Comparison of ENCODE assay signal across 17 cellular contexts in genomic region chr2:99775585-99775984, GRCh38.
DNase-seq lines count a peak whose midpoint lies in the region; ATAC-seq and TF ChIP-seq lines count a peak whose summit lies in the region.
"Had no signal": no experiment of that assay in that cellular context is flagged by ENCODE, and none has a peak within 500 bp of the region (broad histone marks: within the 10 kb centered on the region; RNA-seq: fewer than 3 reads in every experiment).

No MANE protein-coding gene starts in this region.

- peaks cover 4% of the 10 kb centered on the region; the same call in 1 of the 2 replicates for H3K9me3 ChIP-seq in HUES48 (ENCODE audit: control insufficient read depth, insufficient read depth, low read length)
- no peaks in the 10 kb centered on the region for H3K9me3 ChIP-seq in testis

- H3K27ac ChIP-seq in HUES48 (ENCODE audit: low read depth, low read length): peak overlapping the region; percentile 30
- H3K27ac ChIP-seq in mesendoderm (ENCODE audit: low read depth, low read length): no peak overlapping the region
- H3K27ac ChIP-seq in testis: no peak overlapping the region
- H3K27ac ChIP-seq: right atrium auricular region had no signal

- H3K4me2 ChIP-seq in mesendoderm (ENCODE audit: low read length): no peak overlapping the region

- peaks cover 20% of the 10 kb centered on the region for H3K9me3 Mint-ChIP-seq in chondrocyte (ENCODE audit: low read depth)
- peaks cover 14% of the 10 kb centered on the region for H3K9me3 Mint-ChIP-seq in activated T-cell treated with anti-CD3 and anti-CD28 coated beads, Interleukin-2, amount 50 U/mL, for 4 hours

- no CpG with 5 or more reads among the region's 4 CpGs for WGBS in mesendoderm (ENCODE audit: extremely low coverage, insufficient coverage, low lambda C conversion rate)
- 70 to 80% methylated on average over 4 of the region's 4 CpGs for WGBS in testis, 2 donors

- H3K56ac ChIP-seq in mesendoderm (ENCODE audit: low read length): no peak overlapping the region

- H3K79me2 ChIP-seq in mesendoderm (ENCODE audit: control insufficient read depth, insufficient read depth, low read length): no peaks in the 10 kb centered on the region

- peak overlapping the region; percentile 84 for H3K27ac Mint-ChIP-seq in chondrocyte (ENCODE audit: unreplicated experiment)
- H3K27ac Mint-ChIP-seq: mesothelial cell of epicardium; stimulated activated naive CD8-positive, alpha-beta T cell treated with anti-CD3 and anti-CD28 coated beads, Interleukin-15, Interleukin-2, amounts not matched to agents 100 ng/mL and 50 ng/mL, for 24 hours had no signal

- H3K36me3 ChIP-seq in HUES48 (ENCODE audit: control insufficient read depth, insufficient read depth, low read length) (no peaks in the 10 kb centered on the region), mesendoderm (ENCODE audit: control insufficient read depth, insufficient read depth, low read length) (no peaks in the 10 kb centered on the region), testis (ENCODE audit: low read depth, missing control alignments) (no peaks in the 10 kb centered on the region)
- H3K36me3 ChIP-seq: right atrium auricular region had no signal

- H3K18ac ChIP-seq in mesendoderm (ENCODE audit: low read length): no peak overlapping the region

- no peak overlapping the region for H3K4me3 Mint-ChIP-seq in chondrocyte (ENCODE audit: unreplicated experiment)
- H3K4me3 Mint-ChIP-seq in activated T-cell treated with anti-CD3 and anti-CD28 coated beads, Interleukin-2, amount 50 U/mL, for 4 hours: no peak overlapping the region
- H3K4me3 Mint-ChIP-seq: mesothelial cell of epicardium; stimulated activated naive CD8-positive, alpha-beta T cell treated with anti-CD3 and anti-CD28 coated beads, Interleukin-15, Interleukin-2, amounts not matched to agents 100 ng/mL and 50 ng/mL, for 24 hours had no signal

- DNase-seq in AG10803 (ENCODE audit: low read depth) (peak; percentile 59), chondrocyte (ENCODE audit: low spot score) (no peak), mesendoderm (peak; percentile 81), NCI-H446 treated with DMSO at 0.1 percent for 48 hours (lab: John Stamatoyannopoulos, UW) (no peak), testis (no peak)
- DNase-seq in activated T-cell treated with anti-CD3 and anti-CD28 coated beads, Interleukin-2, amount 50 U/mL, for 4 hours: no peak
- DNase-seq in activated CD8-positive, alpha-beta memory T cell treated with anti-CD3 and anti-CD28 coated beads, Interleukin-2, amount 50 U/mL, for 48 hours: no peak
- DNase-seq: activated gamma-delta T cell, anterior cingulate cortex, head of caudate nucleus, KG1, NCI-H1105, NCI-H2171 had no signal

- ATAC-seq in activated T-cell treated with anti-CD3 and anti-CD28 coated beads, Interleukin-2, amount 50 U/mL, for 4 hours: no peak

- no peak overlapping the region for H4K8ac ChIP-seq in mesendoderm (ENCODE audit: low read depth, low read length)

- H3K27me3 Mint-ChIP-seq in chondrocyte (ENCODE audit: low read depth): no peaks in the 10 kb centered on the region
- H3K27me3 Mint-ChIP-seq in activated T-cell treated with anti-CD3 and anti-CD28 coated beads, Interleukin-2, amount 50 U/mL, for 4 hours (ENCODE audit: low read depth): peaks cover 2% of the 10 kb centered on the region

- intact Hi-C loops in testis (cut with DNase I; ENCODE audit: low total_unique reads): no loop called here

- H3K36me3 Mint-ChIP-seq in chondrocyte (ENCODE audit: low read depth): peaks cover 20% of the 10 kb centered on the region
- peaks cover 8% of the 10 kb centered on the region for H3K36me3 Mint-ChIP-seq in activated T-cell treated with anti-CD3 and anti-CD28 coated beads, Interleukin-2, amount 50 U/mL, for 4 hours (ENCODE audit: insufficient read depth)

- no peaks in the 10 kb centered on the region for H3K79me1 ChIP-seq in mesendoderm (ENCODE audit: low read length)

- H3K4me1 Mint-ChIP-seq in chondrocyte (ENCODE audit: low read depth): peaks cover 68% of the 10 kb centered on the region
- H3K4me1 Mint-ChIP-seq in activated T-cell treated with anti-CD3 and anti-CD28 coated beads, Interleukin-2, amount 50 U/mL, for 4 hours (ENCODE audit: low read depth): peaks cover 3% of the 10 kb centered on the region

- no peak overlapping the region for H2BK5ac ChIP-seq in mesendoderm (ENCODE audit: low read length)

- H3K27me3 ChIP-seq in HUES48 (ENCODE audit: control insufficient read depth, insufficient read depth, low read length) (no peaks in the 10 kb centered on the region), mesendoderm (ENCODE audit: insufficient read depth, low read length, poor library complexity) (no peaks in the 10 kb centered on the region), testis (no peaks in the 10 kb centered on the region)
- H3K27me3 ChIP-seq: right atrium auricular region had no signal

- H2BK120ac ChIP-seq in mesendoderm (ENCODE audit: low read depth, low read length): no peak overlapping the region

- no peak overlapping the region for H2BK15ac ChIP-seq in mesendoderm (replicated peaks; ENCODE audit: low read depth)

- TF ChIP-seq CTCF in AG10803 (conservative IDR thresholded peaks at IDR 0.05; ENCODE audit: low read length) (no peak), chondrocyte (IDR thresholded peaks at IDR 0.05) (no peak), testis (IDR thresholded peaks at IDR 0.05) (no peak)

- no peak for TF ChIP-seq POLR2A in testis (IDR thresholded peaks at IDR 0.05)

- no peak overlapping the region for H3K23ac ChIP-seq in mesendoderm (ENCODE audit: low read length)

- H2AK5ac ChIP-seq in mesendoderm (ENCODE audit: low read length): no peak overlapping the region

- H3K4ac ChIP-seq in mesendoderm (ENCODE audit: low read depth, low read length): no peak overlapping the region

- H3K4me1 ChIP-seq in HUES48 (ENCODE audit: control insufficient read depth, insufficient read depth, low read length) (peaks cover 5% of the 10 kb centered on the region; the same call in 1 of the 2 replicates), mesendoderm (ENCODE audit: control insufficient read depth, low read depth, low read length) (no peaks in the 10 kb centered on the region), testis (peaks cover 4% of the 10 kb centered on the region)

- no peak overlapping the region for H3K4me3 ChIP-seq in AG10803 (ENCODE audit: low read length)
- no peak overlapping the region for H3K4me3 ChIP-seq in HUES48 (ENCODE audit: low read depth, low read length)
- no peak overlapping the region for H3K4me3 ChIP-seq in mesendoderm (ENCODE audit: low read length)
- no peak overlapping the region for H3K4me3 ChIP-seq in testis
- H3K4me3 ChIP-seq: right atrium auricular region had no signal

- H4K5ac ChIP-seq in mesendoderm (ENCODE audit: low read length): no peak overlapping the region

- no peak overlapping the region for H3K9ac ChIP-seq in HUES48 (ENCODE audit: low read depth, low read length)
- no peak overlapping the region for H3K9ac ChIP-seq in mesendoderm (ENCODE audit: low read length)

Comparison
In these comparisons a context has a peak if more than half of its experiments do, and no peak if none do; other contexts are left out.
1. DNase-seq: peak in AG10803 (single experiment) and mesendoderm (single experiment); none in chondrocyte (single experiment), NCI-H446 treated with DMSO at 0.1 percent for 48 hours (single experiment), activated T-cell treated with anti-CD3 and anti-CD28 coated beads, Interleukin-2, amount 50 U/mL, for 4 hours (single experiment), activated CD8-positive, alpha-beta memory T cell treated with anti-CD3 and anti-CD28 coated beads, Interleukin-2, amount 50 U/mL, for 48 hours (single experiment) and testis (single experiment).